In the genomic region with DNA sequence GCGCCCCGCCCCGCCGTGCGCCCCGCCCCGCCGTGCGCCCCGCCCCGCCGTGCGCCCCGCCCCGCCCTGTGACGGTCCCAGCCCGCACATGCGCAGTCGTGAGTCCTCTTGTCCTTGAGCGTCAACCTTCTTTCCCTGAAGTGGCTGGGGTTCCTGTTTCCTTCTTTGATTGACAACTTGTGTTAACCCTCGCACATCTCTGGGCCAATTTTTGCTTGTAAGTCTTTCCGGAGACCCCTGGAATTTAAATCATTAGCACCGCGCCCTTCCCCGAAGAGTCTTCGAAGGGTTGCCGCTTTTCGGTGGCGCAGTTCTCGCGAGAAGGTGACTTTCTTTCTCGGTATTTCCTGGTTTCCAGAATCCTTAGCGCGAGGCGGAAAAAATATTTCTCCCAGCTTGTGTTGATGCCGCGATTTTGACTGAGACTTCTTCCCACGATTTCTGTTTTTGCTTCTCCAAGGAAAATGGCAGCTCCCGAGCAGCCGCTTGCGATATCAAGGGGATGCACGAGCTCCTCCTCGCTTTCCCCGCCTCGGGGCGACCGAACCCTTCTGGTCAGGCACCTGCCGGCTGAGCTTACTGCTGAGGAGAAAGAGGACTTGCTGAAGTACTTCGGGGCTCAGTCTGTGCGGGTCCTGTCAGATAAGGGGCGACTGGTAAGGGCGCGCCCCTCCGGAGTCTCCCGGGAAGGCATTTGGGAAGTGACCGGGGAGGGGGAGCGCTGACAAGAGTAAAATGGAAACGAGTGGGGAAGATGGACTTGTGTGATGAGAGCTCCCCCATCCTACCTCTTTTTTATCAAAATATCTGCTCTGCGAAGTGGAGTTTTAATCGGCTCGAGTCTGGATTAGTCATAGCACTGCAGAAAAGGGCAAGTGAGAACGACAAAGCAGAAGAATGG, we compare ENCODE assay signal across 8 cellular contexts. TPM values are rescaled to one million over a fixed set of nuclear protein-coding genes. Genes with fewer than 3 reads are reported as not detected.
DNase-seq lines count a peak whose midpoint lies in the region; ATAC-seq and TF ChIP-seq lines count a peak whose summit lies in the region.

A gene with protein sequence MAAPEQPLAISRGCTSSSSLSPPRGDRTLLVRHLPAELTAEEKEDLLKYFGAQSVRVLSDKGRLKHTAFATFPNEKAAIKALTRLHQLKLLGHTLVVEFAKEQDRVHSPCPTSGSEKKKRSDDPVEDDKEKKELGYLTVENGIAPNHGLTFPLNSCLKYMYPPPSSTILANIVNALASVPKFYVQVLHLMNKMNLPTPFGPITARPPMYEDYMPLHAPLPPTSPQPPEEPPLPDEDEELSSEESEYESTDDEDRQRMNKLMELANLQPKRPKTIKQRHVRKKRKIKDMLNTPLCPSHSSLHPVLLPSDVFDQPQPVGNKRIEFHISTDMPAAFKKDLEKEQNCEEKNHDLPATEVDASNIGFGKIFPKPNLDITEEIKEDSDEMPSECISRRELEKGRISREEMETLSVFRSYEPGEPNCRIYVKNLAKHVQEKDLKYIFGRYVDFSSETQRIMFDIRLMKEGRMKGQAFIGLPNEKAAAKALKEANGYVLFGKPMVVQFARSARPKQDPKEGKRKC (plus strand): TSS at position 93 of the 901 bp plus-strand sequence. CDS start 372 bp downstream, at position 465.

- CTCF ChIA-PET in naive thymus-derived CD4-positive, alpha-beta T cell (lab: Charles Lee): interaction anchor here (0.6 to 0.9 kb wide), 2 partner anchors 10 to 11 kb away, joined by 4 to 6 read pairs; no protein-coding TSS in a partner anchor

- H3K9me3 ChIP-seq in Karpas-422 (ENCODE audit: low read length) (no peaks in the 10 kb centered on the region), fibroblast of lung (ENCODE audit: control insufficient read depth, insufficient read depth, low read depth, low read length) (no peaks in the 10 kb centered on the region)
- no peaks in the 10 kb centered on the region for H3K9me3 ChIP-seq in naive thymus-derived CD4-positive, alpha-beta T cell (ENCODE audit: control insufficient read depth in 2 of 3, low read length in 3 of 3)

- H3K4me3 ChIP-seq in Karpas-422 (ENCODE audit: low read length) (peak within 1 kb of the TSS; percentile 96), fibroblast of lung (replicated peaks in 1 of 4; ENCODE audit: control extremely low read depth in 1 of 4, insufficient read depth in 1 of 4, low read depth in 3 of 4, low read length in 4 of 4) (peak within 1 kb of the TSS; percentile 79 to 99 (median 88))
- peak within 1 kb of the TSS; percentile 78 for H3K4me3 ChIP-seq in naive thymus-derived CD4-positive, alpha-beta T cell (ENCODE audit: low read length)

- TF ChIP-seq CTCF in fibroblast of lung (conservative IDR thresholded peaks at IDR 0.05 in 1 of 2, IDR thresholded peaks at IDR 0.05 in 1 of 2; ENCODE audit: low read depth in 1 of 2, low read length in 2 of 2): peak in 1 of 2 donors; percentile 6

- H3K27ac Mint-ChIP-seq in activated T-helper 1 cell treated with anti-CD3 and anti-CD28 coated beads, Interleukin-12 subunit alpha, Interleukin-12 subunit beta, Interleukin-2, Interleukin-4 antibody, amounts not matched to agents 30 ng/mL and 10 ng/mL and 1 ng/mL, durations not matched to agents 14 hours and 24 hours and 36 hours: peak within 1 kb of the TSS; percentile 99
- H3K27ac Mint-ChIP-seq in naive thymus-derived CD4-positive, alpha-beta T cell: peak within 1 kb of the TSS; percentile 97 to 100 (median 99)
- H3K27ac Mint-ChIP-seq in stimulated activated naive B cell treated with anti-CD40 and anti-IgM and Interleukin-4, amounts not matched to agents 10 μg/mL and 1 μg/mL and 100 μg/mL, for 72 hours: peak within 1 kb of the TSS; percentile 99

- H3K4me3 Mint-ChIP-seq in activated T-helper 1 cell treated with anti-CD3 and anti-CD28 coated beads, Interleukin-12 subunit alpha, Interleukin-12 subunit beta, Interleukin-2, Interleukin-4 antibody, amounts not matched to agents 30 ng/mL and 10 ng/mL and 1 ng/mL, durations not matched to agents 14 hours and 24 hours and 36 hours: peak within 1 kb of the TSS; percentile 98
- peak within 1 kb of the TSS; percentile 87 to 99 (median 99) for H3K4me3 Mint-ChIP-seq in naive thymus-derived CD4-positive, alpha-beta T cell
- peak within 1 kb of the TSS; percentile 92 to 99 for H3K4me3 Mint-ChIP-seq in stimulated activated naive B cell treated with anti-CD40 and anti-IgM and Interleukin-4, amounts not matched to agents 10 μg/mL and 1 μg/mL and 100 μg/mL, for 72 hours

- H3K9me3 Mint-ChIP-seq in activated T-helper 1 cell treated with anti-CD3 and anti-CD28 coated beads, Interleukin-12 subunit alpha, Interleukin-12 subunit beta, Interleukin-2, Interleukin-4 antibody, amounts not matched to agents 30 ng/mL and 10 ng/mL and 1 ng/mL, durations not matched to agents 14 hours and 24 hours and 36 hours: no peaks in the 10 kb centered on the region
- no peaks in the 10 kb centered on the region for H3K9me3 Mint-ChIP-seq in naive thymus-derived CD4-positive, alpha-beta T cell
- no peaks in the 10 kb centered on the region for H3K9me3 Mint-ChIP-seq in stimulated activated naive B cell treated with anti-CD40 and anti-IgM and Interleukin-4, amounts not matched to agents 10 μg/mL and 1 μg/mL and 100 μg/mL, for 72 hours

- H3K79me2 ChIP-seq in Karpas-422 (ENCODE audit: low read length) (peaks cover 51% of the 10 kb centered on the region), fibroblast of lung (ENCODE audit: control insufficient read depth, insufficient read depth, low read length) (peaks cover 33% of the 10 kb centered on the region)

- POLR2A ChIA-PET in naive thymus-derived CD4-positive, alpha-beta T cell (lab: Charles Lee): interaction anchor here (0.6 to 1.5 kb wide), 3 partner anchors 9 to 10 kb away, joined by 3 to 5 read pairs (median 5); no protein-coding TSS in a partner anchor

- H3K4me1 ChIP-seq in Karpas-422 (ENCODE audit: low read length): peaks cover 20% of the 10 kb centered on the region
- H3K4me1 ChIP-seq in fibroblast of lung (ENCODE audit: control insufficient read depth, extremely low read depth, insufficient read depth, low read length): no peaks in the 10 kb centered on the region
- peaks cover 16 to 24% of the 10 kb centered on the region in 2 donors for H3K4me1 ChIP-seq in naive thymus-derived CD4-positive, alpha-beta T cell (ENCODE audit: control insufficient read depth in 2 of 2, insufficient read depth in 2 of 2, low read length in 2 of 2)

- intact Hi-C loops in activated T-helper 1 cell treated with anti-CD3 and anti-CD28 coated beads, Interleukin-12 subunit alpha, Interleukin-12 subunit beta, Interleukin-2, Interleukin-4 antibody, amounts not matched to agents 30 ng/mL and 10 ng/mL and 1 ng/mL, durations not matched to agents 14 hours and 24 hours and 36 hours (cut with micrococcal nuclease): loop anchor here (1.0 kb wide), 1 partner anchor 160 kb away; no protein-coding TSS in a partner anchor
- intact Hi-C loops in naive thymus-derived CD4-positive, alpha-beta T cell (cut with micrococcal nuclease): loop anchor here in 1 of 2 donors (1.0 kb wide), 1 partner anchor 11 kb away; no protein-coding TSS in a partner anchor

- DNase-seq in DMS79 treated with DMSO at 0.1 percent for 48 hours (lab: John Stamatoyannopoulos, UW): peak; percentile 79
- peak; percentile 93 for DNase-seq in Karpas-422
- peak; percentile 92 for DNase-seq in RKO (ENCODE audit: low spot score)
- DNase-seq in activated T-helper 1 cell treated with anti-CD3 and anti-CD28 coated beads, Interleukin-12 subunit alpha, Interleukin-12 subunit beta, Interleukin-2, Interleukin-4 antibody, amounts not matched to agents 30 ng/mL and 10 ng/mL and 1 ng/mL, durations not matched to agents 14 hours and 24 hours and 36 hours (ENCODE audit: low spot score): peak; percentile 80
- peak; percentile 82 to 95 for DNase-seq in fibroblast of lung (ENCODE audit: low read depth in 2 of 2)
- peak; percentile 83 to 92 (median 88) for DNase-seq in naive thymus-derived CD4-positive, alpha-beta T cell
- DNase-seq in stimulated activated naive B cell treated with anti-CD40 and anti-IgM and Interleukin-4, amounts not matched to agents 10 μg/mL and 1 μg/mL and 100 μg/mL, for 72 hours: peak; percentile 76

- peaks cover 6% of the 10 kb centered on the region for H3K27me3 Mint-ChIP-seq in activated T-helper 1 cell treated with anti-CD3 and anti-CD28 coated beads, Interleukin-12 subunit alpha, Interleukin-12 subunit beta, Interleukin-2, Interleukin-4 antibody, amounts not matched to agents 30 ng/mL and 10 ng/mL and 1 ng/mL, durations not matched to agents 14 hours and 24 hours and 36 hours (ENCODE audit: insufficient read depth)
- peaks cover 0 to 2% (median 0%) of the 10 kb centered on the region in 5 donors for H3K27me3 Mint-ChIP-seq in naive thymus-derived CD4-positive, alpha-beta T cell
- no peaks in the 10 kb centered on the region for H3K27me3 Mint-ChIP-seq in stimulated activated naive B cell treated with anti-CD40 and anti-IgM and Interleukin-4, amounts not matched to agents 10 μg/mL and 1 μg/mL and 100 μg/mL, for 72 hours

- H3K27me3 ChIP-seq in Karpas-422 (ENCODE audit: low read length) (no peaks in the 10 kb centered on the region), fibroblast of lung (ENCODE audit: control insufficient read depth, insufficient read depth, low read length) (no peaks in the 10 kb centered on the region)
- no peaks in the 10 kb centered on the region for H3K27me3 ChIP-seq in naive thymus-derived CD4-positive, alpha-beta T cell (ENCODE audit: control insufficient read depth in 2 of 2, insufficient read depth in 2 of 2, low read length in 2 of 2)

- H3K9ac ChIP-seq in Karpas-422 (ENCODE audit: low read length) (peak within 1 kb of the TSS; percentile 95), fibroblast of lung (ENCODE audit: insufficient read depth, low read length) (peak within 1 kb of the TSS; percentile 78)

- 0 out of 2 replicates have a peak, but pooled peaks cover 3% of the 10 kb centered on the region for H3K9me2 ChIP-seq in Karpas-422 (replicated peaks; ENCODE audit: insufficient read depth, low read length)

- peak within 1 kb of the TSS; percentile 75 for H3K27ac ChIP-seq in Karpas-422 (ENCODE audit: low read length)
- H3K27ac ChIP-seq in fibroblast of lung (ENCODE audit: insufficient read depth, low read length): peak within 1 kb of the TSS; percentile 88
- peak within 1 kb of the TSS; percentile 99 for H3K27ac ChIP-seq in naive thymus-derived CD4-positive, alpha-beta T cell (ENCODE audit: low read depth, low read length)

- H2AFZ ChIP-seq in Karpas-422 (ENCODE audit: low read length) (peak within 1 kb of the TSS; percentile 88), fibroblast of lung (ENCODE audit: low read length) (peak within 1 kb of the TSS; percentile 79)

- H3K36me3 ChIP-seq in Karpas-422 (ENCODE audit: insufficient read depth, low read length) (peaks cover 33% of the 10 kb centered on the region), fibroblast of lung (ENCODE audit: control insufficient read depth, insufficient read depth, low read length) (no peaks in the 10 kb centered on the region)
- H3K36me3 ChIP-seq in naive thymus-derived CD4-positive, alpha-beta T cell (ENCODE audit: control insufficient read depth in 2 of 3, insufficient read depth in 3 of 3, low read length in 3 of 3): peaks cover 0 to 10% (median 0%) of the 10 kb centered on the region in 3 experiments

- no peaks in the 10 kb centered on the region for H4K20me1 ChIP-seq in Karpas-422 (ENCODE audit: insufficient read depth, low read depth, low read length)
- H4K20me1 ChIP-seq in fibroblast of lung (ENCODE audit: control insufficient read depth, extremely low read depth, insufficient read depth, low read length): no peaks in the 10 kb centered on the region

- peaks cover 44% of the 10 kb centered on the region for H3K4me1 Mint-ChIP-seq in activated T-helper 1 cell treated with anti-CD3 and anti-CD28 coated beads, Interleukin-12 subunit alpha, Interleukin-12 subunit beta, Interleukin-2, Interleukin-4 antibody, amounts not matched to agents 30 ng/mL and 10 ng/mL and 1 ng/mL, durations not matched to agents 14 hours and 24 hours and 36 hours (ENCODE audit: low read depth)
- peaks cover 29 to 65% (median 54%) of the 10 kb centered on the region in 7 donors for H3K4me1 Mint-ChIP-seq in naive thymus-derived CD4-positive, alpha-beta T cell
- peaks cover 24 to 45% of the 10 kb centered on the region in 2 donors for H3K4me1 Mint-ChIP-seq in stimulated activated naive B cell treated with anti-CD40 and anti-IgM and Interleukin-4, amounts not matched to agents 10 μg/mL and 1 μg/mL and 100 μg/mL, for 72 hours

- ATAC-seq in GM21825 (IDR thresholded peaks at IDR 0.05; ENCODE audit: unreplicated experiment): peak; percentile 82
- ATAC-seq in naive thymus-derived CD4-positive, alpha-beta T cell: peak; percentile 91
- peak; percentile 81 to 82 for ATAC-seq in stimulated activated naive B cell treated with anti-CD40 and anti-IgM and Interleukin-4, amounts not matched to agents 10 μg/mL and 1 μg/mL and 100 μg/mL, for 72 hours (replicated peaks)

- peaks cover 17% of the 10 kb centered on the region for H3K36me3 Mint-ChIP-seq in activated T-helper 1 cell treated with anti-CD3 and anti-CD28 coated beads, Interleukin-12 subunit alpha, Interleukin-12 subunit beta, Interleukin-2, Interleukin-4 antibody, amounts not matched to agents 30 ng/mL and 10 ng/mL and 1 ng/mL, durations not matched to agents 14 hours and 24 hours and 36 hours (ENCODE audit: low read depth)
- peaks cover 0 to 22% (median 19%) of the 10 kb centered on the region in 5 donors for H3K36me3 Mint-ChIP-seq in naive thymus-derived CD4-positive, alpha-beta T cell
- H3K36me3 Mint-ChIP-seq in stimulated activated naive B cell treated with anti-CD40 and anti-IgM and Interleukin-4, amounts not matched to agents 10 μg/mL and 1 μg/mL and 100 μg/mL, for 72 hours: peaks cover 21 to 34% of the 10 kb centered on the region in 2 donors

- H3K4me2 ChIP-seq in Karpas-422 (ENCODE audit: low read depth, low read length, poor library complexity, severe bottlenecking): peak within 1 kb of the TSS; percentile 73
- H3K4me2 ChIP-seq in fibroblast of lung (ENCODE audit: extremely low read depth, insufficient read depth, low read length): peak within 1 kb of the TSS; percentile 88

RNA-seq across cellular contexts. Expression of the gene that starts here (rescaled TPM):
- total RNA-seq in Karpas-422 (2014; rRNA removed; shearing (Covaris generic); ENCODE audit: low replicate concordance): 18.1 and 26.0 TPM in 2 replicates
- total RNA-seq in activated T-helper 1 cell treated with anti-CD3 and anti-CD28 coated beads, Interleukin-12 subunit alpha, Interleukin-12 subunit beta, Interleukin-2, Interleukin-4 antibody, amounts not matched to agents 30 ng/mL and 10 ng/mL and 1 ng/mL, durations not matched to agents 14 hours and 24 hours and 36 hours: 17.1 and 20.6 TPM in 2 replicates
- total RNA-seq in fibroblast of lung: 4.6 and 5.6 TPM in 2 replicates
- polyA plus RNA-seq in fibroblast of lung: 8.2 and 10.9 TPM in 2 replicates
- 5.3 and 6.2 TPM in 2 replicates for polyA plus RNA-seq in fibroblast of lung (2012)
- 3.7 and 4.8 TPM in 2 replicates for polyA minus RNA-seq in fibroblast of lung (ENCODE audit: low replicate concordance)
- total RNA-seq in naive thymus-derived CD4-positive, alpha-beta T cell: 10 to 100 TPM; 35.3 to 99.4 (median 52.1) TPM
- 10 to 100 TPM; 16.3 to 16.6 TPM for polyA plus RNA-seq in naive thymus-derived CD4-positive, alpha-beta T cell

Comparison
In these comparisons a context has a peak if more than half of its experiments do, and no peak if none do; other contexts are left out.
1. Peak in every context shown above with its lines: DNase-seq, ATAC-seq, H3K4me3 ChIP-seq and H3K27ac ChIP-seq.